24 cellular contexts compared by ENCODE assay signal in genomic region chr18:48433541-48433940, GRCh38. TPM values are rescaled to one million over a fixed set of nuclear protein-coding genes. Genes with fewer than 3 reads are reported as not detected.
DNase-seq lines count a peak whose midpoint lies in the region; TF ChIP-seq lines count a peak whose summit lies in the region.
"Had no signal": no experiment of that assay in that cellular context is flagged by ENCODE, and none has a peak within 500 bp of the region (broad histone marks: within the 10 kb centered on the region; RNA-seq: fewer than 3 reads in every experiment).

No MANE protein-coding gene starts in this region.

- intact Hi-C loops in esophagus squamous epithelium (cut with DNase I) = no loop called here

- H3K36me3 ChIP-seq in GM23248 (ENCODE audit: low read depth) (no peaks in the 10 kb centered on the region), esophagus squamous epithelium (no peaks in the 10 kb centered on the region)
- H3K36me3 ChIP-seq: BE2C, BLaER1 had no signal

- 17 to 21% methylated on average over 2 of the region's 2 CpGs for WGBS in GM23248 (ENCODE audit: low coverage in 1 of 2, low lambda C conversion rate in 2 of 2, missing lambda C conversion rate in 2 of 2), 2 experiments
- 56 to 57% methylated on average over 2 of the region's 2 CpGs for WGBS in esophagus squamous epithelium, 2 donors

- no peak overlapping the region for H3K4me2 ChIP-seq in GM23248 (ENCODE audit: unreplicated experiment)
- H3K4me2 ChIP-seq: BLaER1 had no signal

- peak; percentile 47 for DNase-seq in GM23248
- peak; percentile 31 to 65 for DNase-seq in dermis microvascular lymphatic vessel endothelial cell (ENCODE audit: low read depth in 2 of 2)
- no peak for DNase-seq in esophagus squamous epithelium (lab: John Stamatoyannopoulos, UW)
- no peak for DNase-seq in NCI-H82 (lab: John Stamatoyannopoulos, UW)
- no peak for DNase-seq in NCI-H128 (lab: John Stamatoyannopoulos, UW; ENCODE audit: unreplicated experiment)
- DNase-seq: 8988T; ACHN; BE2C; C1 segment of cervical spinal cord; CD4-positive, alpha-beta memory T cell; CD4-positive, CD25-positive, alpha-beta regulatory T cell; CD8-positive, alpha-beta memory T cell; COR-L47; DMS 273 treated with DMSO at 0.1 percent for 48 hours; DMS153; DMS53; DMS79; DND-41; EL; GDM1 had no signal

- TF ChIP-seq CTCF in esophagus squamous epithelium (IDR thresholded peaks at IDR 0.05) = no peak

- H3K9me2 ChIP-seq in GM23248 (ENCODE audit: insufficient read depth) = no peaks in the 10 kb centered on the region

- H3K4me1 ChIP-seq in GM23248 (ENCODE audit: insufficient read depth) = no peaks in the 10 kb centered on the region
- peaks cover 0 to 36% (median 13%) of the 10 kb centered on the region in 3 donors for H3K4me1 ChIP-seq in esophagus squamous epithelium
- H3K4me1 ChIP-seq: BE2C, BLaER1 had no signal

- no peaks in the 10 kb centered on the region for H4K20me1 ChIP-seq in GM23248 (ENCODE audit: insufficient read depth)
- H4K20me1 ChIP-seq: BLaER1 had no signal

- H3F3A ChIP-seq in GM23248 (ENCODE audit: insufficient read depth) = 0 out of 2 replicates have a peak, but pooled peaks cover 6% of the 10 kb centered on the region

- no peak overlapping the region for H2AFZ ChIP-seq in GM23248

- H3K4me3 ChIP-seq in GM23248 (no peak overlapping the region), esophagus squamous epithelium (no peak overlapping the region)
- H3K4me3 ChIP-seq: BLaER1, GM12878 had no signal

- H3K27ac ChIP-seq in GM23248 (no peak overlapping the region), esophagus squamous epithelium (no peak overlapping the region)
- H3K27ac ChIP-seq: BLaER1 had no signal

- in situ Hi-C loops in GM23248 (cut with MboI) = no loop called here

- H3K9ac ChIP-seq in GM23248 = no peak overlapping the region
- H3K9ac ChIP-seq: BLaER1 had no signal

- peaks cover 55% of the 10 kb centered on the region for H3K27me3 ChIP-seq in GM23248 (replicated peaks; ENCODE audit: insufficient read depth)
- no peaks in the 10 kb centered on the region for H3K27me3 ChIP-seq in esophagus squamous epithelium
- H3K27me3 ChIP-seq: BE2C, BLaER1 had no signal

- no peak for TF ChIP-seq POLR2A in esophagus squamous epithelium (IDR thresholded peaks at IDR 0.05)

- no peaks in the 10 kb centered on the region for H3K9me3 ChIP-seq in GM23248 (ENCODE audit: low read depth)
- no peaks in the 10 kb centered on the region for H3K9me3 ChIP-seq in esophagus squamous epithelium
- H3K9me3 ChIP-seq: BE2C, BLaER1 had no signal

- H3K79me2 ChIP-seq in GM23248 (ENCODE audit: insufficient read depth) = no peaks in the 10 kb centered on the region

RNA-seq across cellular contexts. Expression of gene ZBTB7C, which starts 24.4 kb away (rescaled TPM):
- total RNA-seq in GM23248 (2014; rRNA removed; shearing (Covaris generic)) = not detected in 2 replicates
- polyA plus RNA-seq in GM23248 (2016; fragmentation: Nextera tagmentation; extraction: Ambion mirVana) = not detected in 2 replicates
- under 0.01 TPM in 2 replicates for total RNA-seq in dermis microvascular lymphatic vessel endothelial cell
- 10 to 100 TPM; 38.2 to 92.3 (median 52.4) TPM for total RNA-seq in esophagus squamous epithelium
- total RNA-seq: CD4-positive, alpha-beta memory T cell; CD4-positive, CD25-positive, alpha-beta regulatory T cell; G401 had no signal
- polyA plus RNA-seq: AG04450; CD4-positive, CD25-positive, alpha-beta regulatory T cell; CD8-positive, alpha-beta memory T cell had no signal

Comparison
In these comparisons a context has a peak if more than half of its experiments do, and no peak if none do; other contexts are left out.
1. DNase-seq: peak in GM23248 (single experiment) and dermis microvascular lymphatic vessel endothelial cell (2 of 2); none in esophagus squamous epithelium (single experiment), NCI-H82 (single experiment) and NCI-H128 (single experiment).
2. RNA of gene ZBTB7C, which starts 24.4 kb away (total RNA-seq): 38.2 to 92.3 TPM in esophagus squamous epithelium; not detected in GM23248 and under 0.01 TPM in dermis microvascular lymphatic vessel endothelial cell; every median in the first group is over 10 times any median in the second.